ENCODE assay signal across 8 cellular contexts in genomic region chr1:157878059-157878458, GRCh38.
DNase-seq lines count a peak whose midpoint lies in the region; ATAC-seq and TF ChIP-seq lines count a peak whose summit lies in the region.

No MANE protein-coding gene starts in this region.

- H3K4me3 ChIP-seq in DND-41 (ENCODE audit: low read depth in 1 of 2, low read length in 2 of 2) (no peak overlapping the region), LNCaP clone FGC (ENCODE audit: low read depth, low read length) (no peak overlapping the region), adipocyte (ENCODE audit: low read length) (no peak overlapping the region)

- H3K27ac Mint-ChIP-seq in stimulated activated naive CD8-positive, alpha-beta T cell treated with anti-CD3 and anti-CD28 coated beads, Interleukin-15, amount 100 ng/mL, for 72 hours: no peak overlapping the region

- no peak overlapping the region for H3K4me2 ChIP-seq in DND-41 (ENCODE audit: insufficient read depth, low read length)

- H3K9me3 Mint-ChIP-seq in stimulated activated naive CD8-positive, alpha-beta T cell treated with anti-CD3 and anti-CD28 coated beads, Interleukin-15, amount 100 ng/mL, for 72 hours: no peaks in the 10 kb centered on the region

- H3K9ac ChIP-seq in DND-41 (ENCODE audit: low read depth, low read length) (no peak overlapping the region), adipocyte (ENCODE audit: low read length) (no peak overlapping the region)

- no peak overlapping the region for H3K27ac ChIP-seq in DND-41 (ENCODE audit: low read length)

- no peaks in the 10 kb centered on the region for H4K20me1 ChIP-seq in DND-41 (ENCODE audit: insufficient read depth, low read length)

- peaks cover 29% of the 10 kb centered on the region for H3K27me3 Mint-ChIP-seq in stimulated activated naive CD8-positive, alpha-beta T cell treated with anti-CD3 and anti-CD28 coated beads, Interleukin-15, amount 100 ng/mL, for 72 hours

- H3K27me3 ChIP-seq in DND-41 (ENCODE audit: insufficient read depth, low read length, poor library complexity) (peaks cover 9% of the 10 kb centered on the region), adipocyte (replicated peaks; ENCODE audit: control insufficient read depth, insufficient read depth, low read length) (peaks cover 14% of the 10 kb centered on the region)

- H2AFZ ChIP-seq in DND-41 (ENCODE audit: low read depth, low read length): no peak overlapping the region

- TF ChIP-seq CTCF in DND-41 (IDR thresholded peaks at IDR 0.05; ENCODE audit: borderline replicate concordance, extremely low read depth, low read length, poor library complexity, severe bottlenecking) (peak; percentile 65), LNCaP clone FGC (IDR thresholded peaks at IDR 0.05; ENCODE audit: control insufficient read depth, extremely low read depth, insufficient read depth) (peak; percentile 71)

- ATAC-seq in DND-41 (ENCODE audit: insufficient read depth, low read depth): peak; percentile 68; the same call in 1 of the 3 replicates
- no peak for ATAC-seq in stimulated activated naive CD8-positive, alpha-beta T cell treated with anti-CD3 and anti-CD28 coated beads, Interleukin-15, amount 100 ng/mL, for 72 hours
- no peak for ATAC-seq in HG03108 (IDR thresholded peaks at IDR 0.05; ENCODE audit: unreplicated experiment)
- ATAC-seq in HG02610 (IDR thresholded peaks at IDR 0.05; ENCODE audit: unreplicated experiment): no peak

- no peaks in the 10 kb centered on the region for H3K9me3 ChIP-seq in DND-41 (ENCODE audit: insufficient read depth, low read length, severe bottlenecking)
- no peaks in the 10 kb centered on the region for H3K9me3 ChIP-seq in adipocyte (ENCODE audit: control insufficient read depth, low read length)

- H3K4me1 ChIP-seq in DND-41 (ENCODE audit: insufficient read depth, low read length) (no peaks in the 10 kb centered on the region), adipocyte (ENCODE audit: control insufficient read depth, insufficient read depth, low read length) (no peaks in the 10 kb centered on the region)

- H3K36me3 ChIP-seq in DND-41 (ENCODE audit: insufficient read depth, low read length): no peaks in the 10 kb centered on the region
- no peaks in the 10 kb centered on the region for H3K36me3 ChIP-seq in adipocyte (ENCODE audit: control insufficient read depth, insufficient read depth, low read length, severe bottlenecking)

- DNase-seq in DND-41 (peak; percentile 6), LNCaP clone FGC (ENCODE audit: low read depth) (peak; percentile 19), adipocyte (ENCODE audit: low read depth) (peak; percentile 24), left kidney (ENCODE audit: low read depth, low spot score) (peak; percentile 70), middle frontal gyrus (ENCODE audit: extremely low spot score, low spot score) (no peak)
- DNase-seq in stimulated activated naive CD8-positive, alpha-beta T cell treated with anti-CD3 and anti-CD28 coated beads, Interleukin-15, amount 100 ng/mL, for 72 hours: no peak

- no peaks in the 10 kb centered on the region for H3K79me2 ChIP-seq in DND-41 (ENCODE audit: insufficient read depth, low read length)

- H3K4me3 Mint-ChIP-seq in stimulated activated naive CD8-positive, alpha-beta T cell treated with anti-CD3 and anti-CD28 coated beads, Interleukin-15, amount 100 ng/mL, for 72 hours: no peak overlapping the region

- no peaks in the 10 kb centered on the region for H3K4me1 Mint-ChIP-seq in stimulated activated naive CD8-positive, alpha-beta T cell treated with anti-CD3 and anti-CD28 coated beads, Interleukin-15, amount 100 ng/mL, for 72 hours

Comparison
In these comparisons a context has a peak if more than half of its experiments do, and no peak if none do; other contexts are left out.
1. DNase-seq: peak in DND-41 (single experiment), LNCaP clone FGC (single experiment), adipocyte (single experiment) and left kidney (single experiment); none in stimulated activated naive CD8-positive, alpha-beta T cell treated with anti-CD3 and anti-CD28 coated beads, Interleukin-15, amount 100 ng/mL, for 72 hours (0 of 2) and middle frontal gyrus (single experiment).